ENCODE assay signal across 2 cellular contexts in the genomic region with DNA sequence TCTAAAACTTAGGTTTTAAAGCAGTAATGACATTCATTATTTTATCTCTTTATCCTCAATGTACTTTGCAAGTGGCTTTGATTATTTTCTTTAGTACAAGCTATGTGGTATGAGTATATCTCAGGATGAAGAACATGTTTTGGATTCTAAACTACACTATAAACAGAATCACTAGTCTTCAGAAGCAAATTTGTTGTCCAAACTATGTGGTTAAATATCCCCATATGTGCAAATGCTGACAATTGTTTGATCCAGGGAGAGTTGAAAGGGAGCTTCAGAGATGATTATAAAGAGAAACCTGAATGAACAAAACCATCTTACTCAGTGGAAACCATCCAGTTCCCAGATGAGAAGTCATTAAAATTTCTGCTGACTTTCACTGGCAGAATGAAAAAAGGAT.
TF ChIP-seq lines count a peak whose summit lies in the region.

No MANE protein-coding gene starts in this region.

TF ChIP-seq in IMR-90, 13 proteins besides CTCF, POLR2A, EP300 and RAD21 (continued from another document):
- TF ChIP-seq RFX5 (IDR thresholded peaks at IDR 0.05; ENCODE audit: low read depth, low read length) (no peak), SMC3 (IDR thresholded peaks at IDR 0.05; ENCODE audit: low read depth, low read length) (no peak), FOS (IDR thresholded peaks at IDR 0.05; ENCODE audit: low read depth, low read length) (no peak), NFE2L2 (IDR thresholded peaks at IDR 0.05; ENCODE audit: low read depth, low read length) (no peak), MAFK (IDR thresholded peaks at IDR 0.05; ENCODE audit: low read depth, low read length) (no peak), USF2 (IDR thresholded peaks at IDR 0.05; ENCODE audit: low read depth, low read length) (no peak), MAZ (IDR thresholded peaks at IDR 0.05; ENCODE audit: borderline replicate concordance, low read depth, low read length) (no peak), RCOR1 (IDR thresholded peaks at IDR 0.05; ENCODE audit: insufficient replicate concordance, low read length) (no peak), CEBPB (IDR thresholded peaks at IDR 0.05; ENCODE audit: low read depth, low read length) (no peak), MXI1 (IDR thresholded peaks at IDR 0.05; ENCODE audit: borderline replicate concordance, low read depth, low read length) (no peak), CHD1 (IDR thresholded peaks at IDR 0.05; ENCODE audit: low read depth, low read length) (no peak)

TF ChIP-seq in K562, 482 proteins besides CTCF, POLR2A, EP300 and RAD21 (continued from another document):
- no peak for TF ChIP-seq RUNX1 (IDR thresholded peaks at IDR 0.05; ENCODE audit: low read depth)
- no peak for TF ChIP-seq POLR2AphosphoS5 (IDR thresholded peaks at IDR 0.05; ENCODE audit: control insufficient read depth, insufficient read depth, low read depth, low read length)
- TF ChIP-seq SIX5 (IDR thresholded peaks at IDR 0.05; ENCODE audit: borderline replicate concordance in 1 of 2, insufficient read depth in 1 of 2, low read depth in 1 of 2, low read length in 2 of 2) = no peak
- TF ChIP-seq PHB (CRISPR knock-in tag; IDR thresholded peaks at IDR 0.05) = no peak
- no peak for TF ChIP-seq SRSF9 (IDR thresholded peaks at IDR 0.05; ENCODE audit: borderline replicate concordance, low read depth, low read length)
- TF ChIP-seq ZNF408 (CRISPR knock-in tag; IDR thresholded peaks at IDR 0.05; ENCODE audit: low read depth) = no peak
- no peak for TF ChIP-seq SRSF1 (IDR thresholded peaks at IDR 0.05; ENCODE audit: low read depth, low read length)
- TF ChIP-seq CC2D1A (IDR thresholded peaks at IDR 0.05) = no peak
- TF ChIP-seq TAL1 (IDR thresholded peaks at IDR 0.05) = no peak
- no peak for TF ChIP-seq FIP1L1 (IDR thresholded peaks at IDR 0.05; ENCODE audit: low read depth, low read length, poor library complexity, severe bottlenecking)
- TF ChIP-seq PATZ1 (CRISPR knock-in tag; IDR thresholded peaks at IDR 0.05; ENCODE audit: borderline replicate concordance) = no peak
- TF ChIP-seq ARID3A (IDR thresholded peaks at IDR 0.05; ENCODE audit: borderline replicate concordance, low read depth, low read length) = no peak
- TF ChIP-seq CBFA2T2 (conservative IDR thresholded peaks at IDR 0.05) = no peak
- TF ChIP-seq NBN (IDR thresholded peaks at IDR 0.05; ENCODE audit: low read depth) = no peak
